ENCODE assay signal across 9 cellular contexts in the genomic region with DNA sequence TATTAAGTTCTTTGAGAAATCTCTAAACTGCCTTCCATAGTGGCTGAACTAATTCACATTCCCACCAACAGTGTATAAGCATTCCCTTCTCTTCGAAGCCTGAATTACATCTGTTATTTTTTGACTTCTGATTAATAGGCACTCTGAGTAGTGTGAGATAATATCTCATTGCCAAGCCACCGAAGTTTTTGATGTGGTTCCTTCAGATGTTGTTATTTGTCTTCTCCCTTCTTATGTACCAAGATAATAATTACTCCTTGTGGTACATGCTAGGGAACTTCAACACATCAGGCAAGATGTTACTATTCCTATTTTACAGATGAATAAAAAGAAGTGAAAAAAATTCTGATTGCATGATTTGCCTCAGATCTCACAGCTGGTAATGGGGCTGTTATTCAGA.
"Had no signal": no experiment of that assay in that cellular context is flagged by ENCODE, and none has a peak within 500 bp of the region (broad histone marks: within the 10 kb centered on the region; RNA-seq: fewer than 3 reads in every experiment).

No MANE protein-coding gene starts in this region.

- DNase-seq: GM23248, GOT3, H7, H9, HCEC 1CT, HFFc6 had no signal

- H3K4me1 Mint-ChIP-seq: GM23338, H9 had no signal

- H2AFZ ChIP-seq: GM23248, GM23338 had no signal

- H3K4me1 ChIP-seq: HAP-1 had no signal

- H3K9me3 Mint-ChIP-seq: GM23338, HFFc6 had no signal

- ATAC-seq: GM23338, HCT116 had no signal

- H3K36me3 ChIP-seq: HAP-1 had no signal

- H3K4me3 Mint-ChIP-seq: GM23338, H9, HFFc6 had no signal

- H3K27ac ChIP-seq: GM23248 had no signal

- H3K9me3 ChIP-seq: HAP-1 had no signal

- H3K27ac Mint-ChIP-seq: GM23338, H9, HFFc6 had no signal

- H3K4me2 ChIP-seq: GM23338 had no signal

- H3K9ac ChIP-seq: GM23248 had no signal

- H3K4me3 ChIP-seq: GM23248, GM23338, HAP-1 had no signal
